ENCODE assay signal across 19 cellular contexts in genomic region chr9:81894891-81895290, GRCh38. TPM values are rescaled to one million over a fixed set of nuclear protein-coding genes. Genes with fewer than 3 reads are reported as not detected.
A peak's percentile ranks its signal among the peaks of the same experiment; 100 is the strongest.
DNase-seq lines count a peak whose midpoint lies in the region; ATAC-seq, FAIRE-seq and TF ChIP-seq lines count a peak whose summit lies in the region.
"Had no signal": no experiment of that assay in that cellular context is flagged by ENCODE, and none has a peak within 500 bp of the region (broad histone marks: within the 10 kb centered on the region; RNA-seq: fewer than 3 reads in every experiment).

No MANE protein-coding gene starts in this region.

- DNase-seq in A549 (ENCODE audit: low read depth in 1 of 2, low spot score in 1 of 2), result no peak
- DNase-seq in RCC 7860 (ENCODE audit: low spot score), result peak; percentile 37
- peak; percentile 39 for DNase-seq in kidney tubule cell (ENCODE audit: low spot score)
- no peak for DNase-seq in T-helper 9 cell
- no peak for DNase-seq in left lung
- DNase-seq in NCI-H2196 (lab: John Stamatoyannopoulos, UW; ENCODE audit: unreplicated experiment), result no peak
- DNase-seq: CD4-positive, alpha-beta memory T cell; H7; KG1; MV-4-11; NCI-H1694 treated with DMSO at 0.1 percent for 48 hours; NCI-H524; NCI-H82; PC-9; SJCRH30 had no signal

- TF ChIP-seq POLR2A in A549 (IDR thresholded peaks at IDR 0.05; ENCODE audit: low read length), result no peak

- H3K27me3 ChIP-seq in left lung, result no peaks in the 10 kb centered on the region
- H3K27me3 ChIP-seq: SJCRH30 had no signal

- no peak for FAIRE-seq in A549 (lab: Jason Lieb, UNC)
- FAIRE-seq in RCC 7860 (lab: Jason Lieb, UNC), result no peak
- FAIRE-seq: A204.1, HepG2 had no signal

- H3K4me3 ChIP-seq in A549 (no peak overlapping the region), left lung (no peak overlapping the region)
- H3K4me3 ChIP-seq: PC-9, SJCRH30 had no signal

- 37% methylated on average over 1 of the region's 1 CpG for WGBS in A549 (ENCODE audit: missing lambda C conversion rate)

- no peak for TF ChIP-seq RAD21 in A549 (conservative IDR thresholded peaks at IDR 0.05 in 1 of 2, IDR thresholded peaks at IDR 0.05 in 1 of 2)

- intact Hi-C loops in left lung (cut with DNase I), result no loop called here

- POLR2A ChIA-PET in A549 (lab: Yijun Ruan, JAX), result no interaction called here

- H3K27ac ChIP-seq in A549 (no peak overlapping the region), left lung (no peak overlapping the region)
- H3K27ac ChIP-seq: PC-9, SJCRH30 had no signal

- H3K9me3 ChIP-seq in A549, result no peaks in the 10 kb centered on the region
- no peaks in the 10 kb centered on the region for H3K9me3 ChIP-seq in left lung
- H3K9me3 ChIP-seq: SJCRH30 had no signal

- TF ChIP-seq CTCF in A549 (IDR thresholded peaks at IDR 0.05) (no peak), left lung (IDR thresholded peaks at IDR 0.05) (no peak)

- H3K4me2 ChIP-seq in A549, result no peak overlapping the region
- H3K4me2 ChIP-seq: PC-9 had no signal

- no peak for TF ChIP-seq EP300 in A549 (IDR thresholded peaks at IDR 0.05)

- H3K36me3 ChIP-seq in left lung, result no peaks in the 10 kb centered on the region
- H3K36me3 ChIP-seq: SJCRH30 had no signal

- no peak for ATAC-seq in A549
- peak; percentile 48 for ATAC-seq in HG02884 (IDR thresholded peaks at IDR 0.05; ENCODE audit: unreplicated experiment)
- no peak for ATAC-seq in left lung
- ATAC-seq: HepG2 had no signal

- CTCF ChIA-PET in A549 (lab: Yijun Ruan, JAX), result no interaction called here

- H3K4me1 ChIP-seq in A549 (peaks cover 17% of the 10 kb centered on the region; the same call in 2 of the 3 replicates), left lung (no peaks in the 10 kb centered on the region)
- H3K4me1 ChIP-seq: SJCRH30 had no signal

TF ChIP-seq in A549, 52 proteins besides CTCF, POLR2A, EP300 and RAD21:
- no peak for TF ChIP-seq PHF8 (IDR thresholded peaks at IDR 0.05; ENCODE audit: borderline replicate concordance, low read depth)
- TF ChIP-seq NPAS2 (CRISPR knock-in tag; IDR thresholded peaks at IDR 0.05; ENCODE audit: borderline replicate concordance), result no peak
- TF ChIP-seq MAZ (IDR thresholded peaks at IDR 0.05; ENCODE audit: borderline replicate concordance, low read depth, low read length), result no peak
- TF ChIP-seq EHF (CRISPR knock-in tag; IDR thresholded peaks at IDR 0.05), result no peak
- TF ChIP-seq JUN (IDR thresholded peaks at IDR 0.05), result no peak
- TF ChIP-seq REST (IDR thresholded peaks at IDR 0.05), result no peak
- no peak for TF ChIP-seq FOSL2 (IDR thresholded peaks at IDR 0.05)
- 0 out of 2 replicates have a peak, but pooled peaks have one; percentile 12 for TF ChIP-seq FOSL2 (CRISPR knock-in tag; IDR thresholded peaks at IDR 0.05)

RNA-seq across cellular contexts. Expression of gene SPATA31D4, which starts 33.3 kb away (rescaled TPM):
- polyA plus RNA-seq in A549 (2011; rRNA removed), result not detected in 2 replicates
- polyA plus RNA-seq in A549 (2012; cell fraction: cytosol; rRNA removed), result not detected in 2 replicates
- not detected in 2 replicates for polyA plus RNA-seq in A549 (2012; cell fraction: nucleus; rRNA removed)
- not detected in 3 replicates for polyA plus RNA-seq in A549 (2017; fragmentation: RNase III; extraction: RNeasy Plus Mini Kit Qiagen cat#74134 plus additional on column Dnase treatment)
- polyA minus RNA-seq in A549 (2011; rRNA and poly(A)+ RNA removed), result not detected in 2 replicates
- total RNA-seq in left lung, result not detected
- total RNA-seq: CD4-positive, alpha-beta memory T cell; H7; HepG2; PC-9; SJCRH30 had no signal
- polyA plus RNA-seq: BJ; CD4-positive, alpha-beta memory T cell; HepG2 had no signal

RNA-seq across cellular contexts. Expression of gene SPATA31D3, which starts 48.4 kb away (rescaled TPM):
- polyA plus RNA-seq in A549 (2011; rRNA removed) (not detected in 2 replicates), A549 (2017; fragmentation: RNase III; extraction: RNeasy Plus Mini Kit Qiagen cat#74134 plus additional on column Dnase treatment) (not detected in 3 replicates)
- polyA plus RNA-seq in A549 (2012; cell fraction: cytosol; rRNA removed), result not detected in 2 replicates
- not detected in 2 replicates for polyA plus RNA-seq in A549 (2012; cell fraction: nucleus; rRNA removed)
- not detected in 2 replicates for polyA minus RNA-seq in A549 (2011; rRNA and poly(A)+ RNA removed)
- total RNA-seq in left lung, result not detected
- total RNA-seq: CD4-positive, alpha-beta memory T cell; H7; HepG2; PC-9; SJCRH30 had no signal
- polyA plus RNA-seq: BJ; CD4-positive, alpha-beta memory T cell; HepG2 had no signal

Comparison
In these comparisons a context has a peak if more than half of its experiments do, and no peak if none do; other contexts are left out.
1. DNase-seq: peak in RCC 7860 (single experiment) and kidney tubule cell (single experiment); none in A549 (0 of 2), T-helper 9 cell (single experiment), left lung (0 of 2) and NCI-H2196 (single experiment).